8 cellular contexts compared by ENCODE assay signal in genomic region chr11:130068546-130068985, GRCh38. TPM values are rescaled to one million over a fixed set of nuclear protein-coding genes. Genes with fewer than 3 reads are reported as not detected.
A peak's percentile ranks its signal among the peaks of the same experiment; 100 is the strongest.
DNase-seq lines count a peak whose midpoint lies in the region; ATAC-seq and TF ChIP-seq lines count a peak whose summit lies in the region.

No MANE protein-coding gene starts in this region.

- H3K14ac ChIP-seq in neuronal stem cell (ENCODE audit: low read length): no peak overlapping the region

- H3K27me3 ChIP-seq in CD4-positive, CD25-positive, alpha-beta regulatory T cell (ENCODE audit: control insufficient read depth, insufficient read depth, low read length): peaks cover 9% of the 10 kb centered on the region
- peaks cover 12% of the 10 kb centered on the region for H3K27me3 ChIP-seq in OCI-LY3 (ENCODE audit: low read depth, low read length)
- H3K27me3 ChIP-seq in neuronal stem cell (ENCODE audit: control insufficient read depth in 3 of 3, insufficient read depth in 3 of 3, low read depth in 1 of 3, low read length in 3 of 3): peaks cover 0 to 4% (median 2%) of the 10 kb centered on the region in 3 experiments

- peak overlapping the region; percentile 84 for H3K27ac ChIP-seq in CD4-positive, CD25-positive, alpha-beta regulatory T cell (ENCODE audit: insufficient read depth, low read length, poor library complexity, severe bottlenecking)
- H3K27ac ChIP-seq in OCI-LY3 (ENCODE audit: low read length) (no peak overlapping the region), neuronal stem cell (replicated peaks; ENCODE audit: low read length) (no peak overlapping the region)

- H3K23ac ChIP-seq in neuronal stem cell (ENCODE audit: low read depth, low read length, poor library complexity): peak overlapping the region; percentile 87

- peaks cover 33% of the 10 kb centered on the region for H3K27me3 Mint-ChIP-seq in CD4-positive, CD25-positive, alpha-beta regulatory T cell
- H3K27me3 Mint-ChIP-seq in endothelial cell (ENCODE audit: unreplicated experiment): peaks cover 17% of the 10 kb centered on the region

- H3K4me1 ChIP-seq in CD4-positive, CD25-positive, alpha-beta regulatory T cell (ENCODE audit: control insufficient read depth, insufficient read depth, low read length, poor library complexity, severe bottlenecking): peaks cover 26% of the 10 kb centered on the region
- H3K4me1 ChIP-seq in OCI-LY3 (ENCODE audit: low read length) (peaks cover 29% of the 10 kb centered on the region), neuronal stem cell (ENCODE audit: control insufficient read depth in 2 of 2, insufficient read depth in 1 of 2, low read depth in 1 of 2, low read length in 2 of 2) (peaks cover 3 to 13% of the 10 kb centered on the region in 2 donors)

- peak overlapping the region; percentile 75 for H3K4me2 ChIP-seq in OCI-LY3 (ENCODE audit: low read length)
- H3K4me2 ChIP-seq in neuronal stem cell (ENCODE audit: insufficient read depth, low read length, poor library complexity, severe bottlenecking): peak overlapping the region; percentile 96

- H4K8ac ChIP-seq in neuronal stem cell (ENCODE audit: low read depth, low read length): no peak overlapping the region

- no peak overlapping the region for H2BK15ac ChIP-seq in neuronal stem cell (ENCODE audit: low read length)

- H3K27ac Mint-ChIP-seq in CD4-positive, CD25-positive, alpha-beta regulatory T cell: peak overlapping the region; percentile 87 to 97 (median 92)
- H3K27ac Mint-ChIP-seq in endothelial cell (ENCODE audit: unreplicated experiment): peak overlapping the region; percentile 70

- no peak for ATAC-seq in CD4-positive, CD25-positive, alpha-beta regulatory T cell (ENCODE audit: low read depth in 2 of 2)
- ATAC-seq in GM21529 (IDR thresholded peaks at IDR 0.05; ENCODE audit: unreplicated experiment): no peak

- TF ChIP-seq CTCF in OCI-LY3 (IDR thresholded peaks at IDR 0.05; ENCODE audit: low read depth, low read length): no peak
- no peak for TF ChIP-seq CTCF in endothelial cell (IDR thresholded peaks at IDR 0.05; ENCODE audit: unreplicated experiment)

- H2AK5ac ChIP-seq in neuronal stem cell (ENCODE audit: low read depth, low read length): peak overlapping the region; percentile 1

- no peak overlapping the region for H2BK120ac ChIP-seq in neuronal stem cell (ENCODE audit: low read depth, low read length)

- H2AFZ ChIP-seq in OCI-LY3 (ENCODE audit: low read depth, low read length) (peak overlapping the region; percentile 63; the same call in 1 of the 2 replicates), neuronal stem cell (ENCODE audit: low read length) (peak overlapping the region; percentile 95)

- H2BK5ac ChIP-seq in neuronal stem cell (ENCODE audit: low read length): peak overlapping the region; percentile 83

- no peaks in the 10 kb centered on the region for H3K36me3 ChIP-seq in CD4-positive, CD25-positive, alpha-beta regulatory T cell (ENCODE audit: control insufficient read depth, insufficient read depth, low read length)
- H3K36me3 ChIP-seq in OCI-LY3 (replicated peaks; ENCODE audit: low read depth, low read length) (no peaks in the 10 kb centered on the region), neuronal stem cell (replicated peaks in 1 of 2; ENCODE audit: control insufficient read depth in 2 of 2, insufficient read depth in 2 of 2, low read length in 2 of 2) (no peaks in the 10 kb centered on the region)

- peak overlapping the region; percentile 76 for H3K9ac ChIP-seq in OCI-LY3 (ENCODE audit: low read length)
- no peak overlapping the region for H3K9ac ChIP-seq in neuronal stem cell (ENCODE audit: low read depth, low read length, poor library complexity)

- no peak overlapping the region for H3K4ac ChIP-seq in neuronal stem cell (ENCODE audit: low read length)

- H3K79me2 ChIP-seq in OCI-LY3 (ENCODE audit: low read length): peaks cover 32% of the 10 kb centered on the region

- H2BK12ac ChIP-seq in neuronal stem cell (ENCODE audit: low read length): no peak overlapping the region

- WGBS in neuronal stem cell (ENCODE audit: extremely low coverage in 2 of 2, insufficient read length in 2 of 2, insufficient replicate concordance in 1 of 2), 2 donors: no CpG with 5 or more reads among the region's 18 CpGs

- H3K9me3 Mint-ChIP-seq in CD4-positive, CD25-positive, alpha-beta regulatory T cell: no peaks in the 10 kb centered on the region
- H3K9me3 Mint-ChIP-seq in endothelial cell (ENCODE audit: unreplicated experiment): no peaks in the 10 kb centered on the region

- peaks cover 15% of the 10 kb centered on the region for H4K20me1 ChIP-seq in OCI-LY3 (ENCODE audit: insufficient read depth, low read length)

- peak overlapping the region; percentile 46 for H3K4me3 ChIP-seq in CD4-positive, CD25-positive, alpha-beta regulatory T cell (ENCODE audit: low read depth, low read length)
- H3K4me3 ChIP-seq in OCI-LY3 (ENCODE audit: low read length): peak overlapping the region; percentile 90
- H3K4me3 ChIP-seq in neuronal stem cell (ENCODE audit: low read length in 2 of 2): peak overlapping the region; percentile 83 to 95

- no peaks in the 10 kb centered on the region for H3K36me3 Mint-ChIP-seq in CD4-positive, CD25-positive, alpha-beta regulatory T cell
- peaks cover 10% of the 10 kb centered on the region for H3K36me3 Mint-ChIP-seq in endothelial cell (ENCODE audit: low read depth, unreplicated experiment)

- no peaks in the 10 kb centered on the region for H3K9me3 ChIP-seq in CD4-positive, CD25-positive, alpha-beta regulatory T cell (ENCODE audit: control insufficient read depth in 2 of 2, low read length in 2 of 2)
- no peaks in the 10 kb centered on the region for H3K9me3 ChIP-seq in OCI-LY3 (ENCODE audit: insufficient read depth, low read length)
- no peaks in the 10 kb centered on the region for H3K9me3 ChIP-seq in neuronal stem cell (replicated peaks in 1 of 2; ENCODE audit: control insufficient read depth in 2 of 2, insufficient read depth in 1 of 2, low read depth in 1 of 2, low read length in 2 of 2)

- H3K18ac ChIP-seq in neuronal stem cell (ENCODE audit: low read length): peak overlapping the region; percentile 92

- peaks cover 13 to 34% (median 25%) of the 10 kb centered on the region in 4 donors for H3K4me1 Mint-ChIP-seq in CD4-positive, CD25-positive, alpha-beta regulatory T cell
- H3K4me1 Mint-ChIP-seq in endothelial cell (ENCODE audit: unreplicated experiment): peaks cover 39% of the 10 kb centered on the region

- H4K91ac ChIP-seq in neuronal stem cell (ENCODE audit: low read depth, low read length, poor library complexity): no peak overlapping the region

- DNase-seq in CD4-positive, CD25-positive, alpha-beta regulatory T cell: no peak
- no peak for DNase-seq in endothelial cell (ENCODE audit: low spot score)
- no peak for DNase-seq in neuronal stem cell (ENCODE audit: low spot score)
- no peak for DNase-seq in NCI-H2196 (lab: John Stamatoyannopoulos, UW; ENCODE audit: unreplicated experiment)
- DNase-seq in occipital lobe (lab: John Stamatoyannopoulos, UW): no peak
- no peak for DNase-seq in NAMALWA (ENCODE audit: low spot score)

- H3K4me3 Mint-ChIP-seq in CD4-positive, CD25-positive, alpha-beta regulatory T cell: peak overlapping the region; percentile 94 to 100 (median 98)
- H3K4me3 Mint-ChIP-seq in endothelial cell (ENCODE audit: unreplicated experiment): peak overlapping the region; percentile 84

- peaks cover 6% of the 10 kb centered on the region for H3K79me1 ChIP-seq in neuronal stem cell (ENCODE audit: low read depth, low read length)

RNA-seq across cellular contexts. Expression of gene APLP2, which starts 1.1 kb away (rescaled TPM):
- total RNA-seq in CD4-positive, CD25-positive, alpha-beta regulatory T cell: 53.3 TPM
- polyA plus RNA-seq in CD4-positive, CD25-positive, alpha-beta regulatory T cell: 10 to 100 TPM; 72.7 to 86.6 (median 78.1) TPM
- total RNA-seq in endothelial cell (ENCODE audit: unreplicated experiment): 815 TPM
- polyA plus RNA-seq in neuronal stem cell (2013, experiment 1 of 2): 210 TPM
- 208 TPM for polyA plus RNA-seq in neuronal stem cell (2013, experiment 2 of 2)
- 220 TPM for total RNA-seq in occipital lobe
